Comparison of ENCODE assay signal across 9 cellular contexts in the genomic region with DNA sequence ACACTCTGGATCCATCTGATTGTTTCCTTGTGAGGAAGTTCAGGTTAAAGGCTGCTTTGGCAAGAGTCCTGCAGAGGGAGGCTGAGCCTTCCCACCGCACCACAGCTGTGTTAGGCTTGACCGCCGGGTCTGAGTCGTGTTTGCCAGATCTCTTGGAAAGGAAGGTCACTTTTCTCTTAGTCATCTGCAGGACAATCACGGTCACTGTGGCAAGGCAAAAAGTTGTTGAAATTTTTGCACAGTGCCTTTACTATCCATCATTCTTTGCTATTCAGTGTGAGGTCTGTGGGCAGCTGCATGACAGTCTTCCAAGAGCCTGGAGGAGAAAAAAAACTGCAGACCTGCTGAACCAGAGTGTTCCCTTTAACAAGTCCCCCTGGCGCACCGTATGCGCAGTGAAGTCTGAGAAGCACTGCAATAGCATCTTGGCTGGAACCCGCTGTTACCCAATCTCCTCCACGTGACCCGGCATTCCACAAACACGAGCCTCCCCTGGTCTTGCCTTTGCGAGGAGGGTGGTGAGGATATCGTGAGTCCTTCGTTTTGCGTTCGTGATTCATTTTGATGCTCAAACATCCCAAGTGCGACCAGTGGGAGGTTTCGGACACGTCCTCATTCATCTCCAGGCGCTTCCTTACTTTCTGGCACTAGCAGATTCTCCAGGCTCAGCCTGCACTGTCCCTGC.
DNase-seq lines count a peak whose midpoint lies in the region; ATAC-seq and TF ChIP-seq lines count a peak whose summit lies in the region.
"Had no signal": no experiment of that assay in that cellular context is flagged by ENCODE, and none has a peak within 500 bp of the region (broad histone marks: within the 10 kb centered on the region; RNA-seq: fewer than 3 reads in every experiment).

No MANE protein-coding gene starts in this region.

- ATAC-seq in GM19324 (IDR thresholded peaks at IDR 0.05; ENCODE audit: low FRiP score, unreplicated experiment): no peak
- ATAC-seq in HG03175 (IDR thresholded peaks at IDR 0.05; ENCODE audit: unreplicated experiment): no peak

- peak overlapping the region in 2 of 5 donors; percentile 38 to 54 for H3K9ac ChIP-seq in subcutaneous abdominal adipose tissue (ENCODE audit: low read length in 5 of 5)

- no peaks in the 10 kb centered on the region for H3K36me3 ChIP-seq in subcutaneous abdominal adipose tissue (ENCODE audit: control insufficient read depth in 5 of 5, insufficient read depth in 5 of 5, low read length in 5 of 5)
- H3K36me3 ChIP-seq: SJCRH30 had no signal

- in situ Hi-C loops in astrocyte of the spinal cord (cut with HindIII; ENCODE audit: low sequenced_read_pairs): no loop called here

- H3K9me3 ChIP-seq in subcutaneous abdominal adipose tissue (ENCODE audit: control insufficient read depth in 5 of 5, low read length in 5 of 5): no peaks in the 10 kb centered on the region
- H3K9me3 ChIP-seq: SJCRH30 had no signal

- DNase-seq in HS-5 (ENCODE audit: low read depth): peak; percentile 77
- DNase-seq in astrocyte of the spinal cord (ENCODE audit: low read depth, low spot score): peak; percentile 94
- peak; percentile 85 for DNase-seq in kidney tubule cell (ENCODE audit: low spot score)
- DNase-seq in COLO668 (lab: John Stamatoyannopoulos, UW; ENCODE audit: unreplicated experiment): no peak
- DNase-seq in ecto neural progenitor cell (ENCODE audit: low spot score): no peak

- H3K4me1 ChIP-seq in subcutaneous abdominal adipose tissue (ENCODE audit: control insufficient read depth in 5 of 5, insufficient read depth in 5 of 5, low read length in 5 of 5): peaks cover 18 to 99% (median 92%) of the 10 kb centered on the region in 5 donors

- no peaks in the 10 kb centered on the region for H3K27me3 ChIP-seq in subcutaneous abdominal adipose tissue (ENCODE audit: control insufficient read depth in 5 of 5, insufficient read depth in 4 of 5, low read length in 5 of 5)
- H3K27me3 ChIP-seq: SJCRH30 had no signal

- H3K4me3 ChIP-seq in astrocyte of the spinal cord (ENCODE audit: low read depth, low read length) (no peak overlapping the region), subcutaneous abdominal adipose tissue (ENCODE audit: low read depth in 1 of 5, low read length in 5 of 5) (peak overlapping the region in 2 of 5 donors; percentile 2 to 29)
- H3K4me3 ChIP-seq: SJCRH30 had no signal

- H3K27ac ChIP-seq in subcutaneous abdominal adipose tissue (ENCODE audit: low read depth, low read length): peak overlapping the region; percentile 94
- H3K27ac ChIP-seq: SJCRH30 had no signal

- TF ChIP-seq CTCF in astrocyte of the spinal cord (IDR thresholded peaks at IDR 0.05; ENCODE audit: low read depth, low read length): no peak

Comparison
In these comparisons a context has a peak if more than half of its experiments do, and no peak if none do; other contexts are left out.
1. DNase-seq: peak in HS-5 (single experiment), astrocyte of the spinal cord (single experiment) and kidney tubule cell (single experiment); none in COLO668 (single experiment) and ecto neural progenitor cell (single experiment).